In genomic region chr6:41416165-41416837, GRCh38 we compare ENCODE assay signal across 2 cellular contexts.
TF ChIP-seq lines count a peak whose summit lies in the region.

No MANE protein-coding gene starts in this region.

TF ChIP-seq in SK-N-SH, 30 proteins besides CTCF, POLR2A, EP300 and RAD21 (continued from another document):
- TF ChIP-seq MEF2A (IDR thresholded peaks at IDR 0.05; ENCODE audit: borderline replicate concordance, low read depth): no peak
- TF ChIP-seq GATA2 (CRISPR knock-in tag; IDR thresholded peaks at IDR 0.05): peak; percentile 25; the same call in 1 of the 2 replicates
- no peak for TF ChIP-seq FOXM1 (IDR thresholded peaks at IDR 0.05; ENCODE audit: low read depth)
- TF ChIP-seq SMC3 (IDR thresholded peaks at IDR 0.05; ENCODE audit: low read depth, low read length): no peak
TF ChIP-seq in SK-N-SH: peak in this region for 1.

TF ChIP-seq in SK-N-SH treated with all-trans-retinoic acid at 6 μM for 48 hours, 23 proteins besides CTCF, POLR2A, EP300 and RAD21 (continued from another document):
- TF ChIP-seq TSHZ2 (CRISPR knock-in tag; IDR thresholded peaks at IDR 0.05): no peak
